27 cellular contexts compared by ENCODE assay signal in the genomic region with DNA sequence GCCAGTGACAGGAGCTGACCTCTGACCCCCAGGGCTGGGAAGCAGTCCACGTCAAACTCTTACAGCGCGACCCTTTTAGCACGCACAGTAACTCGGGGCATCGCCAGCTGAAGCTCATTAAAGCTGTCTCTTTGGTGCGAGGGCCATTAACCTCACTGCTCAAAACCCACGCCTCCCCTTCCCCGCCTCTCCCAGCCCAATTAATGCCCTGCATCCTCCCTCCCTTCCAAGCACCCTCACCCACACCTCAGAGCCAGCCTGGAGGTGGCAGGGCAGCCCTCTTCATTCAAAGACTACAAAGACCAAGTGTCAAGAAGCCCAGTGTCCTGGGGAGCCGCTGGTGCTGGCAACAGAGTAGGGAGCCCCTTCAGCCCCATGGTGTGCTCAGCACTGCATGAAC. TPM values are rescaled to one million over a fixed set of nuclear protein-coding genes. Genes with fewer than 3 reads are reported as not detected.
DNase-seq lines count a peak whose midpoint lies in the region; ATAC-seq, FAIRE-seq and TF ChIP-seq lines count a peak whose summit lies in the region.
"Had no signal": no experiment of that assay in that cellular context is flagged by ENCODE, and none has a peak within 500 bp of the region (broad histone marks: within the 10 kb centered on the region; RNA-seq: fewer than 3 reads in every experiment).

No MANE protein-coding gene starts in this region.

- H3K23ac ChIP-seq in H9 (ENCODE audit: insufficient read length, low read depth, low read length), result no peak overlapping the region

- no peak for DNase-seq in H9
- peak; percentile 82 for DNase-seq in NCI-H1092 (lab: John Stamatoyannopoulos, UW)
- DNase-seq in K562 (ENCODE audit: extremely low read depth in 1 of 4, low spot score in 3 of 4), result no peak
- peak; percentile 48 for DNase-seq in neural progenitor cell (ENCODE audit: low spot score)
- DNase-seq in GF-D8 (lab: John Stamatoyannopoulos, UW), result no peak
- no peak for DNase-seq in kidney tubule cell (ENCODE audit: low spot score)
- DNase-seq: AML-193; CD4-positive, alpha-beta T cell; KG1; MG63; NCI-H146; NCI-H1930; NCI-H2107; NCI-H524; NCI-H774; PC-9; Right ventricle myocardium superior; RPMI8226; T-cell had no signal

- H3K27me3 ChIP-seq in H9 (ENCODE audit: insufficient read depth, low read length) (no peaks in the 10 kb centered on the region; the same call in 1 of the 2 replicates), K562 (ENCODE audit: control insufficient read depth in 2 of 2, insufficient read depth in 2 of 2, low read length in 2 of 2) (no peaks in the 10 kb centered on the region), neural progenitor cell (no peaks in the 10 kb centered on the region)
- H3K27me3 ChIP-seq: BLaER1 treated with 17β-estradiol and CSF1 and Interleukin-3, amounts not matched to agents 10 nM and 100 nM; MG63 had no signal

- no peak overlapping the region for H2BK12ac ChIP-seq in H9 (ENCODE audit: insufficient read length, low read depth, low read length)

- no peak overlapping the region for H4K5ac ChIP-seq in H9 (ENCODE audit: insufficient read length, low read depth, low read length)

- intact Hi-C loops in K562 (cut with micrococcal nuclease), result no loop called here

- H2BK20ac ChIP-seq in H9 (ENCODE audit: low read depth, low read length, poor library complexity, severe bottlenecking), result no peak overlapping the region

- peaks cover 5% of the 10 kb centered on the region for H3K9me1 ChIP-seq in K562 (ENCODE audit: control insufficient read depth, insufficient read depth, low read length)

- no peak overlapping the region for H3K4me3 Mint-ChIP-seq in H9
- no peak overlapping the region for H3K4me3 Mint-ChIP-seq in neural progenitor cell
- H3K4me3 Mint-ChIP-seq: CD4-positive, alpha-beta T cell; GM23338; T-cell had no signal

- H3K9me3 ChIP-seq in H9 (ENCODE audit: control insufficient read depth, low read depth, low read length), result no peaks in the 10 kb centered on the region
- no peaks in the 10 kb centered on the region for H3K9me3 ChIP-seq in K562 (replicated peaks; ENCODE audit: control insufficient read depth, insufficient read depth, low read depth, low read length)
- H3K9me3 ChIP-seq in neural progenitor cell (ENCODE audit: low read depth), result no peaks in the 10 kb centered on the region
- H3K9me3 ChIP-seq: A549; BLaER1 treated with 17β-estradiol and CSF1 and Interleukin-3, amounts not matched to agents 10 nM and 100 nM; HAP-1; MG63 had no signal

- H3K18ac ChIP-seq in H9 (ENCODE audit: insufficient read length, low read depth, low read length), result no peak overlapping the region

- H4K20me1 ChIP-seq in H9 (ENCODE audit: control insufficient read depth, insufficient read depth, insufficient read length) (no peaks in the 10 kb centered on the region), K562 (replicated peaks; ENCODE audit: control insufficient read depth, insufficient read depth, low read length) (peaks cover 17% of the 10 kb centered on the region), neural progenitor cell (ENCODE audit: low read depth) (peaks cover 55% of the 10 kb centered on the region)

- H3K27me3 Mint-ChIP-seq in H9 (ENCODE audit: low read depth) (no peaks in the 10 kb centered on the region), neural progenitor cell (ENCODE audit: insufficient read depth, low read depth) (peaks cover 9% of the 10 kb centered on the region)
- H3K27me3 Mint-ChIP-seq: CD4-positive, alpha-beta T cell; T-cell had no signal

- H3K36me3 Mint-ChIP-seq in H9 (ENCODE audit: insufficient read depth in 1 of 3, low read depth in 3 of 3) (peaks cover 5 to 17% (median 5%) of the 10 kb centered on the region in 3 experiments; a peak in 6 of 7 replicates), neural progenitor cell (peaks cover 21% of the 10 kb centered on the region)

- BruUV-seq in K562 (replicated peaks; lab: Mats Ljungman, UMichigan), result no TSS peak

- H4K8ac ChIP-seq in H9 (replicated peaks; ENCODE audit: insufficient read length, low read depth, low read length), result no peak overlapping the region

- no peak for TF ChIP-seq RAD21 in K562 (CRISPR knock-in tag; conservative IDR thresholded peaks at IDR 0.05 in 1 of 2, IDR thresholded peaks at IDR 0.05 in 1 of 2)

- no CpG with 5 or more reads among the region's 10 CpGs for WGBS in H9 (ENCODE audit: extremely low coverage, insufficient read length, low lambda C conversion rate)
- 82% methylated on average over 10 of the region's 10 CpGs for WGBS in K562 (ENCODE audit: insufficient coverage, low coverage, missing lambda C conversion rate)

- TF ChIP-seq CTCF in H9 (conservative IDR thresholded peaks at IDR 0.05) (no peak), K562 (IDR thresholded peaks at IDR 0.05 in 2 of 3, conservative IDR thresholded peaks at IDR 0.05 in 1 of 3; ENCODE audit: insufficient read depth in 2 of 3, low read depth in 1 of 3, low read length in 3 of 3) (no peak), neural progenitor cell (IDR thresholded peaks at IDR 0.05) (no peak)

- no peak overlapping the region for H2BK120ac ChIP-seq in H9 (ENCODE audit: low read depth, low read length, poor library complexity, severe bottlenecking)

- peak overlapping the region in 2 of 3 experiments; percentile 70 to 76; a peak in 3 of 7 replicates for H3K27ac Mint-ChIP-seq in H9
- no peak overlapping the region for H3K27ac Mint-ChIP-seq in neural progenitor cell
- H3K27ac Mint-ChIP-seq: CD4-positive, alpha-beta T cell; GM23338; T-cell had no signal

- H3F3A ChIP-seq in neural progenitor cell (ENCODE audit: low read depth), result peaks cover 6% of the 10 kb centered on the region

- H2AFZ ChIP-seq in H9 (ENCODE audit: low read length) (no peak overlapping the region), K562 (ENCODE audit: low read depth, low read length) (no peak overlapping the region), neural progenitor cell (replicated peaks) (no peak overlapping the region)
- H2AFZ ChIP-seq: GM23338, PC-9 had no signal

- H3T11ph ChIP-seq in H9 (ENCODE audit: low read length), result no peak overlapping the region

- H3K36me3 ChIP-seq in K562 (ENCODE audit: control insufficient read depth, insufficient read depth, low read length), result peaks cover 21% of the 10 kb centered on the region
- H3K36me3 ChIP-seq in neural progenitor cell, result no peaks in the 10 kb centered on the region

- H3K4me2 ChIP-seq in H9 (ENCODE audit: insufficient read depth, insufficient read length, low read length) (no peak overlapping the region), K562 (ENCODE audit: insufficient read depth, low read length) (no peak overlapping the region), neural progenitor cell (no peak overlapping the region)
- H3K4me2 ChIP-seq: A549, GM23338, PC-9 had no signal

- H2BK5ac ChIP-seq in H9 (ENCODE audit: insufficient read length, low read length), result no peak overlapping the region

- H3K4me1 ChIP-seq in H9 (ENCODE audit: insufficient read depth, low read length), result no peaks in the 10 kb centered on the region
- peaks cover 11 to 18% of the 10 kb centered on the region in 2 experiments; a peak in 3 of 5 replicates for H3K4me1 ChIP-seq in K562 (replicated peaks in 1 of 2; ENCODE audit: control insufficient read depth in 2 of 2, insufficient read depth in 2 of 2, low read length in 2 of 2)
- H3K4me1 ChIP-seq in neural progenitor cell, result peaks cover 21% of the 10 kb centered on the region
- H3K4me1 ChIP-seq: A549, HAP-1 had no signal

- in situ Hi-C loops in K562 (cut with MboI), result no loop called here

- no peaks in the 10 kb centered on the region for H3K23me2 ChIP-seq in H9 (ENCODE audit: insufficient read length, low read depth, low read length, poor library complexity, severe bottlenecking)

- POLR2A ChIA-PET in K562 (lab: Yijun Ruan, JAX), result no interaction called here

- TF ChIP-seq POLR2A in K562 (conservative IDR thresholded peaks at IDR 0.05), result no peak

- no peak for FAIRE-seq in K562 (lab: Jason Lieb, UNC)
- FAIRE-seq: A549, D721Med, HTR-8/SVneo had no signal

- TF ChIP-seq EP300 in K562 (IDR thresholded peaks at IDR 0.05; ENCODE audit: low read length), result no peak

- no peak overlapping the region for H3K27ac ChIP-seq in H9 (ENCODE audit: insufficient read length, low read depth, low read length)
- H3K27ac ChIP-seq in K562 (ENCODE audit: extremely low read depth, low read depth, low read length), result no peak overlapping the region
- H3K27ac ChIP-seq in neural progenitor cell, result no peak overlapping the region
- H3K27ac ChIP-seq: A549; BLaER1 treated with 17β-estradiol and CSF1 and Interleukin-3, amounts not matched to agents 10 nM and 100 nM; PC-9 had no signal

- CTCF ChIA-PET in K562 (lab: Yijun Ruan, JAX; ENCODE audit: low intra/inter-chr PET ratio), result no interaction called here

- no peaks in the 10 kb centered on the region for H3K79me2 ChIP-seq in H9 (ENCODE audit: insufficient read depth, low read length)
- H3K79me2 ChIP-seq in K562 (ENCODE audit: control insufficient read depth, insufficient read depth, low read length), result no peaks in the 10 kb centered on the region
- no peaks in the 10 kb centered on the region for H3K79me2 ChIP-seq in neural progenitor cell (ENCODE audit: low read depth)

- ATAC-seq in K562 (no peak), HG03025 (IDR thresholded peaks at IDR 0.05; ENCODE audit: low FRiP score, unreplicated experiment) (no peak), HG03571 (IDR thresholded peaks at IDR 0.05; ENCODE audit: unreplicated experiment) (no peak)
- ATAC-seq: A549, GM23338, T-cell had no signal

- H3K14ac ChIP-seq in H9 (ENCODE audit: insufficient read depth, low read length), result no peak overlapping the region

- H3K4me3 ChIP-seq in K562 (no peak overlapping the region), neural progenitor cell (no peak overlapping the region)
- H3K4me3 ChIP-seq: A549; BLaER1 treated with 17β-estradiol and CSF1 and Interleukin-3, amounts not matched to agents 10 nM and 100 nM; GM23338; HAP-1; MG63; PC-9 had no signal

- H3K9ac ChIP-seq in H9 (ENCODE audit: extremely low read depth, insufficient read length, low read length) (no peak overlapping the region), K562 (ENCODE audit: insufficient read depth in 1 of 2, low read depth in 2 of 2, low read length in 2 of 2) (0 out of 4 replicates have a peak overlapping the region, but pooled peaks of 1 of the 2 experiments have one; percentile 29), neural progenitor cell (no peak overlapping the region)
- H3K9ac ChIP-seq: BLaER1 treated with 17β-estradiol and CSF1 and Interleukin-3, amounts not matched to agents 10 nM and 100 nM had no signal

- no peaks in the 10 kb centered on the region for H3K79me1 ChIP-seq in H9 (ENCODE audit: insufficient read depth, low read depth, low read length, poor library complexity, severe bottlenecking)

- no peak overlapping the region for H3K4ac ChIP-seq in H9 (ENCODE audit: low read depth, low read length)

- H3K4me1 Mint-ChIP-seq in H9 (peaks cover 12 to 36% of the 10 kb centered on the region in 2 experiments), neural progenitor cell (peaks cover 63% of the 10 kb centered on the region)

- no peak overlapping the region for H3K56ac ChIP-seq in H9 (ENCODE audit: insufficient read length, low read depth, low read length)

- no peak overlapping the region for H2BK15ac ChIP-seq in H9 (ENCODE audit: low read depth, low read length)

- no peak overlapping the region for H2AK5ac ChIP-seq in H9 (ENCODE audit: insufficient read length, low read length)

- H3K9me3 Mint-ChIP-seq in H9, result no peaks in the 10 kb centered on the region
- no peaks in the 10 kb centered on the region for H3K9me3 Mint-ChIP-seq in neural progenitor cell
- H3K9me3 Mint-ChIP-seq: CD4-positive, alpha-beta T cell; GM23338; T-cell had no signal

- no peak overlapping the region for H4K91ac ChIP-seq in H9 (ENCODE audit: insufficient read length, low read depth, low read length)

RNA-seq across cellular contexts. Expression of a gene that starts 31.8 kb away (rescaled TPM):
- total RNA-seq in H9 (2021) (54.7 and 55.3 TPM in 2 replicates), K562 (2014; rRNA removed) (51.2 and 52.3 TPM in 2 replicates), K562 (2014; rRNA removed; fragmentation: Illumina TruSeq; extraction: Trizol) (11.5 and 14.2 TPM in 2 replicates), K562 (2015; rRNA removed; fragmentation: Illumina TruSeq; extraction: Trizol) (20.2 and 25.1 TPM in 2 replicates), K562 (2021) (38.0 and 38.6 TPM in 2 replicates), neural progenitor cell (ENCODE audit: low replicate concordance) (22.3 and 29.8 TPM in 2 replicates)
- 75.0 and 118 TPM in 2 replicates for total RNA-seq in K562 (2011; cell fraction: chromatin; rRNA removed; ENCODE audit: low replicate concordance)
- 96.1 and 101 TPM in 2 replicates for total RNA-seq in K562 (2011; cell fraction: nucleolus; rRNA removed)
- total RNA-seq in K562 (2011; cell fraction: nucleoplasm; rRNA removed), result 70.1 and 80.1 TPM in 2 replicates
- polyA plus RNA-seq in K562 (2011; rRNA removed) (30.3 and 39.4 TPM in 2 replicates), K562 (2014; fragmentation: Illumina TruSeq; extraction: Trizol) (34.8 and 37.0 TPM in 2 replicates), K562 (2014; fragmentation: Nextera tagmentation; extraction: Ambion mirVana) (1 to 10 TPM; 1.5 to 4.0 TPM), K562 (2014; rRNA removed) (50.3 and 54.0 TPM in 2 replicates)
- 36.6 and 44.1 TPM in 2 replicates for polyA plus RNA-seq in K562 (2011; cell fraction: cytosol; rRNA removed)
- polyA plus RNA-seq in K562 (2011; cell fraction: nucleus; rRNA removed), result 138 and 153 TPM in 2 replicates
- polyA plus RNA-seq in K562 (2012), result 33.2 and 39.0 TPM in 2 replicates
- 32.6 and 36.3 TPM in 2 replicates for polyA minus RNA-seq in K562 (2011; rRNA and poly(A)+ RNA removed)
- 18.4 and 29.8 TPM in 2 replicates for polyA minus RNA-seq in K562 (2011; cell fraction: cytosol; rRNA and poly(A)+ RNA removed)
- polyA minus RNA-seq in K562 (2011; cell fraction: nucleus; rRNA and poly(A)+ RNA removed), result 36.8 and 54.3 TPM in 2 replicates

Comparison
In these comparisons a context has a peak if more than half of its experiments do, and no peak if none do; other contexts are left out.
1. DNase-seq: peak in NCI-H1092 (single experiment) and neural progenitor cell (single experiment); none in H9 (single experiment), K562 (0 of 4), GF-D8 (single experiment) and kidney tubule cell (single experiment).